In genomic region chr14:47442206-47442605, GRCh38 we compare ENCODE assay signal across 11 cellular contexts.
DNase-seq lines count a peak whose midpoint lies in the region; ATAC-seq, FAIRE-seq and TF ChIP-seq lines count a peak whose summit lies in the region.
"Had no signal": no experiment of that assay in that cellular context is flagged by ENCODE, and none has a peak within 500 bp of the region (broad histone marks: within the 10 kb centered on the region; RNA-seq: fewer than 3 reads in every experiment).

No MANE protein-coding gene starts in this region.

- H4K20me1 ChIP-seq in keratinocyte (ENCODE audit: control insufficient read depth, extremely low read depth, insufficient read depth, low read length), result no peaks in the 10 kb centered on the region

- CTCF ChIA-PET in Caco-2 (lab: Charles Lee), result no interaction called here
- CTCF ChIA-PET in WTC11 (lab: Charles Lee), result no interaction called here
- CTCF ChIA-PET in activated CD8-positive, alpha-beta T cell treated with anti-CD3 and anti-CD28 coated beads, Interleukin-2, amount 10 ng/mL, durations not matched to agents 7 days and 5 days (lab: Charles Lee), result no interaction called here

- H3K9me3 ChIP-seq in Caco-2 (no peaks in the 10 kb centered on the region), keratinocyte (ENCODE audit: control insufficient read depth, low read depth, low read length) (no peaks in the 10 kb centered on the region)

- no peak overlapping the region for H3K27ac Mint-ChIP-seq in Caco-2 (ENCODE audit: unreplicated experiment)
- H3K27ac Mint-ChIP-seq in WTC11, result peak overlapping the region; percentile 42; the same call in 1 of the 2 replicates
- no peak overlapping the region for H3K27ac Mint-ChIP-seq in activated CD8-positive, alpha-beta T cell treated with anti-CD3 and anti-CD28 coated beads, Interleukin-2, amount 10 ng/mL, durations not matched to agents 7 days and 5 days
- H3K27ac Mint-ChIP-seq: CD4-positive, alpha-beta T cell; stimulated activated naive B cell treated with anti-CD40 and anti-IgM and Interleukin-4, amounts not matched to agents 10 μg/mL and 1 μg/mL and 100 μg/mL, for 72 hours had no signal

- BruUV-seq in Caco-2 (replicated peaks; lab: Mats Ljungman, UMichigan), result no TSS peak

- H3K36me3 Mint-ChIP-seq in Caco-2 (ENCODE audit: insufficient read depth, unreplicated experiment) (no peaks in the 10 kb centered on the region), WTC11 (peaks cover 11% of the 10 kb centered on the region; the same call in 1 of the 2 replicates)
- no peaks in the 10 kb centered on the region for H3K36me3 Mint-ChIP-seq in activated CD8-positive, alpha-beta T cell treated with anti-CD3 and anti-CD28 coated beads, Interleukin-2, amount 10 ng/mL, durations not matched to agents 7 days and 5 days (ENCODE audit: low read depth)
- H3K36me3 Mint-ChIP-seq: stimulated activated naive B cell treated with anti-CD40 and anti-IgM and Interleukin-4, amounts not matched to agents 10 μg/mL and 1 μg/mL and 100 μg/mL, for 72 hours had no signal

- H3K4me2 ChIP-seq in keratinocyte (ENCODE audit: control insufficient read depth, extremely low read depth, insufficient read depth, low read depth, low read length), result no peak overlapping the region

- dilution Hi-C loops in keratinocyte (cut with MboI; ENCODE audit: extremely low pct_ligation_motif_present, low sequenced_read_pairs), result no loop called here

- no peak overlapping the region for H2AFZ ChIP-seq in keratinocyte (ENCODE audit: control insufficient read depth, low read length)

- H3K9me1 ChIP-seq in keratinocyte (ENCODE audit: control insufficient read depth, extremely low read depth, insufficient read depth, low read length), result no peaks in the 10 kb centered on the region

- intact Hi-C loops in Caco-2 (cut with micrococcal nuclease; ENCODE audit: unreplicated experiment), result loop anchor here (1.0 to 10.0 kb wide), 2 partner anchors 97 to 383 kb away; no protein-coding TSS in a partner anchor

- H3K4me1 ChIP-seq in Caco-2 (no peaks in the 10 kb centered on the region), keratinocyte (ENCODE audit: control insufficient read depth, extremely low read depth, insufficient read depth, low read length) (no peaks in the 10 kb centered on the region)

- no peaks in the 10 kb centered on the region for H3K79me2 ChIP-seq in keratinocyte (ENCODE audit: control insufficient read depth, insufficient read depth, low read length)

- peak; percentile 38 to 59 for DNase-seq in Caco-2
- DNase-seq in M059J (ENCODE audit: low read depth), result peak; percentile 42
- DNase-seq in WTC11 (ENCODE audit: low spot score), result peak; percentile 23
- DNase-seq in keratinocyte (ENCODE audit: low read depth, low spot score), result no peak
- no peak for DNase-seq in activated CD8-positive, alpha-beta T cell treated with anti-CD3 and anti-CD28 coated beads, Interleukin-2, amount 10 ng/mL, durations not matched to agents 7 days and 5 days
- DNase-seq in activated effector memory CD4-positive, alpha-beta T cell treated with Interleukin-2 at 50 U/mL for 16 hours, result no peak
- no peak for DNase-seq in NCI-H2107 treated with DMSO at 0.1 percent for 48 hours (lab: John Stamatoyannopoulos, UW; ENCODE audit: unreplicated experiment)
- DNase-seq: CD4-positive, alpha-beta T cell; stimulated activated naive B cell treated with anti-CD40 and anti-IgM and Interleukin-4, amounts not matched to agents 10 μg/mL and 1 μg/mL and 100 μg/mL, for 72 hours had no signal

- H3K9ac ChIP-seq in keratinocyte (ENCODE audit: control insufficient read depth, extremely low read depth, insufficient read depth, low read length), result no peak overlapping the region

- H3K4me3 Mint-ChIP-seq in Caco-2 (ENCODE audit: unreplicated experiment) (no peak overlapping the region), WTC11 (no peak overlapping the region)
- no peak overlapping the region for H3K4me3 Mint-ChIP-seq in activated CD8-positive, alpha-beta T cell treated with anti-CD3 and anti-CD28 coated beads, Interleukin-2, amount 10 ng/mL, durations not matched to agents 7 days and 5 days
- H3K4me3 Mint-ChIP-seq: CD4-positive, alpha-beta T cell; stimulated activated naive B cell treated with anti-CD40 and anti-IgM and Interleukin-4, amounts not matched to agents 10 μg/mL and 1 μg/mL and 100 μg/mL, for 72 hours had no signal

- H3K4me1 Mint-ChIP-seq in Caco-2 (ENCODE audit: low read depth, unreplicated experiment) (no peaks in the 10 kb centered on the region), WTC11 (peaks cover 36% of the 10 kb centered on the region)
- H3K4me1 Mint-ChIP-seq in activated CD8-positive, alpha-beta T cell treated with anti-CD3 and anti-CD28 coated beads, Interleukin-2, amount 10 ng/mL, durations not matched to agents 7 days and 5 days (ENCODE audit: low read depth), result no peaks in the 10 kb centered on the region
- H3K4me1 Mint-ChIP-seq: stimulated activated naive B cell treated with anti-CD40 and anti-IgM and Interleukin-4, amounts not matched to agents 10 μg/mL and 1 μg/mL and 100 μg/mL, for 72 hours had no signal

- POLR2A ChIA-PET in Caco-2 (lab: Charles Lee) (no interaction called here), WTC11 (lab: Charles Lee) (no interaction called here)
- POLR2A ChIA-PET in activated CD8-positive, alpha-beta T cell treated with anti-CD3 and anti-CD28 coated beads, Interleukin-2, amount 10 ng/mL, durations not matched to agents 7 days and 5 days (lab: Charles Lee), result no interaction called here

- TF ChIP-seq CTCF in Caco-2 (IDR thresholded peaks at IDR 0.05; ENCODE audit: insufficient read depth in 1 of 2, low read depth in 1 of 2, low read length in 1 of 2, severe bottlenecking in 1 of 2, unreplicated experiment in 1 of 2) (peak; percentile 25 to 52), WTC11 (IDR thresholded peaks at IDR 0.05) (no peak), keratinocyte (optimal IDR thresholded peaks at IDR 0.05 in 1 of 3, IDR thresholded peaks at IDR 0.05 in 1 of 3, conservative IDR thresholded peaks at IDR 0.05 in 1 of 3; ENCODE audit: extremely low read depth in 1 of 3, insufficient read depth in 2 of 3, low read length in 3 of 3) (peak in 2 of 3 experiments; percentile 45 to 46)

- H3K9me3 Mint-ChIP-seq in Caco-2 (ENCODE audit: unreplicated experiment) (no peaks in the 10 kb centered on the region), WTC11 (peaks cover 23% of the 10 kb centered on the region)
- no peaks in the 10 kb centered on the region for H3K9me3 Mint-ChIP-seq in activated CD8-positive, alpha-beta T cell treated with anti-CD3 and anti-CD28 coated beads, Interleukin-2, amount 10 ng/mL, durations not matched to agents 7 days and 5 days (ENCODE audit: insufficient read depth)
- H3K9me3 Mint-ChIP-seq: stimulated activated naive B cell treated with anti-CD40 and anti-IgM and Interleukin-4, amounts not matched to agents 10 μg/mL and 1 μg/mL and 100 μg/mL, for 72 hours had no signal

- H3K36me3 ChIP-seq in Caco-2 (ENCODE audit: control insufficient read depth, insufficient read depth, low read length) (no peaks in the 10 kb centered on the region), keratinocyte (ENCODE audit: control insufficient read depth in 2 of 2, extremely low read depth in 1 of 2, insufficient read depth in 2 of 2, low read length in 2 of 2) (no peaks in the 10 kb centered on the region)

- H3K27ac ChIP-seq in keratinocyte (ENCODE audit: control insufficient read depth, insufficient read depth, low read length), result no peak overlapping the region

- FAIRE-seq in keratinocyte (lab: Jason Lieb, UNC), result no peak

- ATAC-seq in WTC11 (peak; percentile 92), HG02970 (IDR thresholded peaks at IDR 0.05; ENCODE audit: low FRiP score, unreplicated experiment) (no peak)
- ATAC-seq in activated CD8-positive, alpha-beta T cell treated with anti-CD3 and anti-CD28 coated beads, Interleukin-2, amount 10 ng/mL, durations not matched to agents 7 days and 5 days, result no peak
- ATAC-seq: sciatic nerve had no signal

- H3K27me3 Mint-ChIP-seq in Caco-2 (ENCODE audit: insufficient read depth, unreplicated experiment) (peaks cover 4% of the 10 kb centered on the region), WTC11 (ENCODE audit: low read depth) (no peaks in the 10 kb centered on the region)
- no peaks in the 10 kb centered on the region for H3K27me3 Mint-ChIP-seq in activated CD8-positive, alpha-beta T cell treated with anti-CD3 and anti-CD28 coated beads, Interleukin-2, amount 10 ng/mL, durations not matched to agents 7 days and 5 days (ENCODE audit: low read depth)
- H3K27me3 Mint-ChIP-seq: CD4-positive, alpha-beta T cell; stimulated activated naive B cell treated with anti-CD40 and anti-IgM and Interleukin-4, amounts not matched to agents 10 μg/mL and 1 μg/mL and 100 μg/mL, for 72 hours had no signal

- no peaks in the 10 kb centered on the region for H3K27me3 ChIP-seq in Caco-2 (replicated peaks; ENCODE audit: control insufficient read depth, insufficient read depth, low read length)
- no peaks in the 10 kb centered on the region for H3K27me3 ChIP-seq in keratinocyte (ENCODE audit: control insufficient read depth, extremely low read depth, insufficient read depth, low read length)

- H3K4me3 ChIP-seq in Caco-2 (ENCODE audit: low read depth, low read length) (no peak overlapping the region), keratinocyte (ENCODE audit: control insufficient read depth in 2 of 3, extremely low read depth in 1 of 3, insufficient read depth in 2 of 3, low read depth in 1 of 3, low read length in 3 of 3) (no peak overlapping the region)

TF ChIP-seq in WTC11, 78 proteins besides CTCF, POLR2A, EP300 and RAD21:
- 0 out of 2 replicates have a peak, but pooled peaks have one; percentile 47 for TF ChIP-seq USF2 (CRISPR knock-in tag; IDR thresholded peaks at IDR 0.05)
- no peak for TF ChIP-seq ZNF416 (CRISPR knock-in tag; IDR thresholded peaks at IDR 0.05)
- TF ChIP-seq TEAD1 (CRISPR knock-in tag; IDR thresholded peaks at IDR 0.05), result no peak

Comparison
In these comparisons a context has a peak if more than half of its experiments do, and no peak if none do; other contexts are left out.
1. DNase-seq: peak in Caco-2 (2 of 2), M059J (single experiment) and WTC11 (single experiment); none in keratinocyte (single experiment), activated CD8-positive, alpha-beta T cell treated with anti-CD3 and anti-CD28 coated beads, Interleukin-2, amount 10 ng/mL, durations not matched to agents 7 days and 5 days (single experiment), activated effector memory CD4-positive, alpha-beta T cell treated with Interleukin-2 at 50 U/mL for 16 hours (single experiment) and NCI-H2107 treated with DMSO at 0.1 percent for 48 hours (single experiment).